Comparison of ENCODE assay signal across 9 cellular contexts in the genomic region with DNA sequence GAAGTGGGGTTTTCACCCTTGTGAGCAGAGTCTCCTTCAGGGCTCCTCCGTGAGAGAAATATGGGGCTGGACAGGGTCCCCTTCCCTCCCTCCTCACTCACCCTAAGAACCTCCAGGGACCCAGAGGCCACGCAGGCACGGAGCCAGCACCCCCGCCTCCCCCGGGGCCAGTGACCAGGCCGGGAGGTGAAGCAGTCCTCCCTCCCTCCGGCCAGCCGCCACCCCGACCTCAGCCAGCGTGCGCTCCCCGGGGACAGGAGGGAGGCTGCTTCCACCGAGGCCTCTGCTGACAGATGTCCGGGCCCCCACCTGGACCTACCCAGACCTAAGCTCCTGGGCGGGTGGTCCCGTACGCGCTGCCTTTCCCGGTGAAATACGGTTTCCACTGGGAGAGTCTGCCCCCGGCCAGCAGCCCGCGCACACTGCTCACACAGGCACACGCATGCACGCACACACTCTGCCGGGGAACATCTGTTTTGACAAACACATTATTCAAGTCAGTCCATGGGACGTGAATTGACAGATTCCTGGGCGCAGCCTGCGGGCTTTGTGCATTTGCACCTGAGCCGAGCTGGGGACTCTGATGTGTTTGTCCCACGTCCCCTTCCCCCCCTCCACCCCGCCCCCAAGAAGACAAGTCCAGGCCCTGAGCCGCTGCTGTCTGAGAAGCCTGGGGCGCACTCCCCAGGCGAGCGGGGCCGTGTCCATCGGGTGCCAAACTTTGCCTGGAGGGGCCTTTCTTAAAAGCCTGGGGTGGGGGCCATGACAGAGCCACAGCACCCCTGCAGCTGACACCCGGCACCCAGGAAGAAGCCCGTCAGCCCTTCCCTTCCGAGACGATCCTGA. TPM values are rescaled to one million over a fixed set of nuclear protein-coding genes. Genes with fewer than 3 reads are reported as not detected.
A peak's percentile ranks its signal among the peaks of the same experiment; 100 is the strongest.
DNase-seq lines count a peak whose midpoint lies in the region; ATAC-seq and TF ChIP-seq lines count a peak whose summit lies in the region.
"Had no signal": no experiment of that assay in that cellular context is flagged by ENCODE, and none has a peak within 500 bp of the region (broad histone marks: within the 10 kb centered on the region; RNA-seq: fewer than 3 reads in every experiment).

No MANE protein-coding gene starts in this region.

- no peaks in the 10 kb centered on the region for H3K9me3 Mint-ChIP-seq in Calu3 (ENCODE audit: low read depth, unreplicated experiment)

- H3K4me1 Mint-ChIP-seq in Calu3 (ENCODE audit: low read depth, unreplicated experiment): no peaks in the 10 kb centered on the region

- no peak for TF ChIP-seq CTCF in body of pancreas (IDR thresholded peaks at IDR 0.05)
- no peak for TF ChIP-seq CTCF in lower lobe of right lung (IDR thresholded peaks at IDR 0.05)
- TF ChIP-seq CTCF in thoracic aorta (IDR thresholded peaks at IDR 0.05): no peak
- no peak for TF ChIP-seq CTCF in Calu3 (IDR thresholded peaks at IDR 0.05; ENCODE audit: unreplicated experiment)
- TF ChIP-seq CTCF in omental fat pad (IDR thresholded peaks at IDR 0.05): no peak

- no peak overlapping the region for H3K27ac Mint-ChIP-seq in Calu3 (ENCODE audit: unreplicated experiment)

- DNase-seq in NCI-H524 (lab: John Stamatoyannopoulos, UW): peak; percentile 58 to 71
- DNase-seq in NCI-H524 treated with DMSO at 0.1 percent for 48 hours (lab: John Stamatoyannopoulos, UW): no peak
- peak in 1 of 4 donors; percentile 15 for DNase-seq in body of pancreas
- no peak for DNase-seq in lower lobe of right lung
- no peak for DNase-seq in thoracic aorta (ENCODE audit: low spot score)
- no peak for DNase-seq in Calu3
- DNase-seq in omental fat pad (ENCODE audit: low spot score): no peak
- DNase-seq: T1000 had no signal

- BruUV-seq in Calu3 (replicated peaks; lab: Mats Ljungman, UMichigan): no TSS peak

- H3K4me1 ChIP-seq in body of pancreas (peaks cover 20% of the 10 kb centered on the region), lower lobe of right lung (peaks cover 7% of the 10 kb centered on the region), thoracic aorta (ENCODE audit: control insufficient read depth in 1 of 2, low read depth in 2 of 2) (peaks cover 6 to 22% of the 10 kb centered on the region in 2 donors)

- H3K4me3 ChIP-seq in body of pancreas (no peak overlapping the region), lower lobe of right lung (peak overlapping the region; percentile 43), thoracic aorta (peak overlapping the region; percentile 57)

- peaks cover 0 to 4% (median 0%) of the 10 kb centered on the region in 3 donors for H3K9me3 ChIP-seq in body of pancreas
- no peaks in the 10 kb centered on the region for H3K9me3 ChIP-seq in lower lobe of right lung
- no peaks in the 10 kb centered on the region for H3K9me3 ChIP-seq in thoracic aorta

- H3K4me3 Mint-ChIP-seq in Calu3 (ENCODE audit: low read depth, unreplicated experiment): no peak overlapping the region

- CTCF ChIA-PET in Calu3 (lab: Charles Lee): no interaction called here

- H3K36me3 Mint-ChIP-seq in Calu3 (ENCODE audit: insufficient read depth, unreplicated experiment): no peaks in the 10 kb centered on the region

- intact Hi-C loops in body of pancreas (cut with DNase I) (no loop called here), lower lobe of right lung (cut with DNase I) (no loop called here), Calu3 (cut with micrococcal nuclease; ENCODE audit: unreplicated experiment) (no loop called here)

- TF ChIP-seq POLR2A in body of pancreas (IDR thresholded peaks at IDR 0.05): no peak

- H3K27me3 ChIP-seq in body of pancreas: peaks cover 0 to 9% of the 10 kb centered on the region in 2 donors
- H3K27me3 ChIP-seq in lower lobe of right lung (ENCODE audit: low read depth): peaks cover 60% of the 10 kb centered on the region
- no peaks in the 10 kb centered on the region for H3K27me3 ChIP-seq in thoracic aorta (replicated peaks; ENCODE audit: insufficient read depth)

- peaks cover 72% of the 10 kb centered on the region for H3K27me3 Mint-ChIP-seq in Calu3 (ENCODE audit: unreplicated experiment)

- ATAC-seq in body of pancreas (peak; percentile 21), lower lobe of right lung (no peak), thoracic aorta (ENCODE audit: insufficient number of reproducible peaks, low FRiP score, low read depth) (no peak), HG03045 (IDR thresholded peaks at IDR 0.05; ENCODE audit: unreplicated experiment) (no peak), omental fat pad (ENCODE audit: low FRiP score) (no peak)

- WGBS in body of pancreas, 2 donors: 1 to 7% methylated on average over 4 to 42 of the region's 42 CpGs

- H3K36me3 ChIP-seq in body of pancreas (replicated peaks in 1 of 2; ENCODE audit: insufficient read depth in 1 of 2, low read depth in 2 of 2) (no peaks in the 10 kb centered on the region), lower lobe of right lung (no peaks in the 10 kb centered on the region), thoracic aorta (no peaks in the 10 kb centered on the region)

- H3K27ac ChIP-seq in body of pancreas (no peak overlapping the region), lower lobe of right lung (no peak overlapping the region), thoracic aorta (no peak overlapping the region)

RNA-seq across cellular contexts. Expression of gene RIMBP2, which starts 0.7 kb away (rescaled TPM):
- total RNA-seq in body of pancreas (10 to 100 TPM in 1 of 2 donors, 1 to 10 TPM in 1; 7.3 to 27.4 TPM), lower lobe of right lung (0.27 TPM), thoracic aorta (under 1 TPM; 0.54 to 0.92 TPM), Calu3 (2022) (6.1 and 6.2 TPM in 2 replicates), omental fat pad (1 to 10 TPM in 2 of 4 donors, under 1 TPM in 1, not detected in 1; 0.36 to 3.2 (median 1.6) TPM)

Comparison
In these comparisons a context has a peak if more than half of its experiments do, and no peak if none do; other contexts are left out.
1. DNase-seq: peak in NCI-H524 (2 of 2); none in NCI-H524 treated with DMSO at 0.1 percent for 48 hours (single experiment), lower lobe of right lung (single experiment), thoracic aorta (single experiment), Calu3 (single experiment) and omental fat pad (single experiment).
2. H3K4me3 ChIP-seq: peak in lower lobe of right lung (single experiment) and thoracic aorta (single experiment); none in body of pancreas (0 of 2).